ENCODE assay signal across 9 cellular contexts in the genomic region with DNA sequence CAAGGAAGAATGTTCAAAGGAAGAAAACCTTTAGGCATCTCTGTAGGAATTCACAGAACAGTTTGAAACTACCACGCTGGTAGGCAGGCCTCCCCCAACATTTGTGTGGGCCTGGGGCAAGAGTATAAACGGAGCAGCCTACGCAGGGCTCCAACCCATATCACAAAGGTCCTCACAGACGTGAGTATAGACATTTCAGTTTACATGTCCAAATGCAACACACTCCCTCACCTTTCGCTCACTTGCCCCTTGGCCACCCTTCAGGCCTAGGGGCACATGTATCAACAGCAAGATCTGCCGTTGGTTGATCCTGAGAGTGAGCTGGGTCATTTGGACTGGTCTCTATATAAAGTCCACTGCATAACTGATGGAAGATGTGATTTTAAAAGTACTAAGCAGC.
"Had no signal": no experiment of that assay in that cellular context is flagged by ENCODE, and none has a peak within 500 bp of the region (broad histone marks: within the 10 kb centered on the region; RNA-seq: fewer than 3 reads in every experiment).

No MANE protein-coding gene starts in this region.

- H3K27ac ChIP-seq: HL-60, KMS-11 had no signal

- DNase-seq: GOT3, H9, HCEC 1CT, Karpas-422, KBM-7 had no signal

- H3K4me3 Mint-ChIP-seq: H9, IgD-negative memory B cell had no signal

- H3K4me2 ChIP-seq: KMS-11 had no signal

- H3K27ac Mint-ChIP-seq: H9, IgD-negative memory B cell had no signal

- ATAC-seq: HepG2 had no signal

- H3K27me3 Mint-ChIP-seq: IgD-negative memory B cell had no signal

- H3K9ac ChIP-seq: KMS-11 had no signal

- H3K9me3 Mint-ChIP-seq: H9, IgD-negative memory B cell had no signal
